Comparison of ENCODE assay signal across 1 cellular context in the genomic region with DNA sequence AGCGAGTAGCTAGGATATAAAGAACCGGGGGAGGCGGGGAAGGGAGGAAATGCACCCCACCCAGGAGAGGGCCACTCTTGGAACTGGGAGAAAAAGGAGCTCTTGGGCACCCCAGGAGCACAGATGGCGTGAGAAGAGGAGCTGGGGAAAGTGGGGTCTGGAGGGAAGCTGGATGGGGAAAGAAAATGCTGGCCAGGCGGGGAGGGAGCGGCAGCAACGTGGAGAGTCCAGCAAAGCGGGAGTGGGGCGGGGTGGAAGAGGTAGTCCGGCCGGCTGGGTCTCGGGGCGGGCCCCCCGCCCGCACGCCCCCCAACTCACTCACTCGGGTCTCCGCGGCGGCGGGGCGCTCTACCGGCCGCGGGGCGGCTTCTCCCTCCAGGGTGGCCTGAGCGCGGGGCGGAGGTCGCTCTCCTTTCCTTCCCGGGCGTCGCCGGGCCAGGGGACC.
TF ChIP-seq lines count a peak whose summit lies in the region.

No MANE protein-coding gene starts in this region.

TF ChIP-seq in A549, 52 proteins besides CTCF, POLR2A, EP300 and RAD21 (continued from another document):
- no peak for TF ChIP-seq ZFP36 (IDR thresholded peaks at IDR 0.05; ENCODE audit: borderline replicate concordance, partially characterized antibody)
